Comparison of ENCODE assay signal across 23 cellular contexts in genomic region chr11:46766656-46767055, GRCh38. TPM values are rescaled to one million over a fixed set of nuclear protein-coding genes. Genes with fewer than 3 reads are reported as not detected.
DNase-seq lines count a peak whose midpoint lies in the region; ATAC-seq, FAIRE-seq and TF ChIP-seq lines count a peak whose summit lies in the region.
"Had no signal": no experiment of that assay in that cellular context is flagged by ENCODE, and none has a peak within 500 bp of the region (broad histone marks: within the 10 kb centered on the region; RNA-seq: fewer than 3 reads in every experiment).

No MANE protein-coding gene starts in this region.

- H3K4me3 ChIP-seq in HepG2 (replicated peaks in 1 of 3; ENCODE audit: insufficient read depth in 1 of 3, low read depth in 2 of 3, low read length in 3 of 3) (no peak overlapping the region), right lobe of liver (no peak overlapping the region), HUES48 (ENCODE audit: low read depth, low read length) (no peak overlapping the region), SK-N-MC (no peak overlapping the region), colonic mucosa (no peak overlapping the region)
- H3K4me3 ChIP-seq: GM12878, GM23248, HAP-1 had no signal

- intact Hi-C loops in HepG2 (cut with micrococcal nuclease; ENCODE audit: unreplicated experiment) (no loop called here), right lobe of liver (cut with DNase I) (no loop called here), colonic mucosa (cut with DNase I) (no loop called here)

- no peak for DNase-seq in HepG2 (ENCODE audit: low spot score)
- no peak for DNase-seq in right lobe of liver
- DNase-seq in SK-N-MC (ENCODE audit: low read depth, low spot score): no peak
- DNase-seq in colonic mucosa: no peak
- no peak for DNase-seq in GM10248 (ENCODE audit: extremely low spot score)
- no peak for DNase-seq in UCSD-AML1 (lab: John Stamatoyannopoulos, UW; ENCODE audit: unreplicated experiment)
- DNase-seq: C1 segment of cervical spinal cord; Calu3; CD4-positive, alpha-beta memory T cell; COR-L47; DMS53; DMS79 treated with DMSO at 0.1 percent for 48 hours; GM23248 had no signal

- no peaks in the 10 kb centered on the region for H3K4me1 ChIP-seq in HepG2 (ENCODE audit: insufficient read depth, low read length)
- no peaks in the 10 kb centered on the region for H3K4me1 ChIP-seq in right lobe of liver
- peaks cover 20% of the 10 kb centered on the region for H3K4me1 ChIP-seq in HUES48 (ENCODE audit: control insufficient read depth, insufficient read depth, low read length)
- no peaks in the 10 kb centered on the region for H3K4me1 ChIP-seq in colonic mucosa

- no peaks in the 10 kb centered on the region for H3K9me3 ChIP-seq in HepG2 (ENCODE audit: low read length)
- H3K9me3 ChIP-seq in right lobe of liver: no peaks in the 10 kb centered on the region
- H3K9me3 ChIP-seq in HUES48 (ENCODE audit: control insufficient read depth, insufficient read depth, low read length): no peaks in the 10 kb centered on the region
- no peaks in the 10 kb centered on the region for H3K9me3 ChIP-seq in SK-N-MC (ENCODE audit: low read depth, low read length)
- H3K9me3 ChIP-seq in colonic mucosa: no peaks in the 10 kb centered on the region
- H3K9me3 ChIP-seq: HAP-1 had no signal

- WGBS in HepG2 (ENCODE audit: low lambda C conversion rate): 90% methylated on average over 2 of the region's 2 CpGs
- WGBS in right lobe of liver (ENCODE audit: insufficient coverage, low coverage, low lambda C conversion rate, missing lambda C conversion rate): 90% methylated on average over 2 of the region's 2 CpGs

- FAIRE-seq in HepG2 (lab: Jason Lieb, UNC) (no peak), islet of Langerhans (lab: Jason Lieb, UNC) (peak; percentile 61)
- FAIRE-seq: A204.1, GM12878, GM19239, H54 had no signal

- H3K36me3 ChIP-seq in HepG2 (replicated peaks in 1 of 2; ENCODE audit: control insufficient read depth in 1 of 2, insufficient read depth in 2 of 2, low read length in 2 of 2) (peaks cover 29 to 81% of the 10 kb centered on the region in 2 experiments), right lobe of liver (peaks cover 0 to 64% (median 25%) of the 10 kb centered on the region in 4 donors), HUES48 (ENCODE audit: control insufficient read depth, insufficient read depth, low read length) (peaks cover 90% of the 10 kb centered on the region), SK-N-MC (ENCODE audit: insufficient read depth, low read length) (peaks cover 90% of the 10 kb centered on the region), colonic mucosa (peaks cover 17% of the 10 kb centered on the region)

- CTCF ChIA-PET in HepG2 (lab: Yijun Ruan, JAX; ENCODE audit: low intra/inter-chr PET ratio, low total read pairs) (no interaction called here), GM10248 (lab: Yijun Ruan, JAX) (no interaction called here)

- BruUV-seq in HepG2 (replicated peaks; lab: Mats Ljungman, UMichigan): no TSS peak

- no peak overlapping the region for H2AFZ ChIP-seq in HepG2 (ENCODE audit: low read length)
- H2AFZ ChIP-seq: GM23248 had no signal

- in situ Hi-C loops in HepG2 (cut with HindIII; ENCODE audit: extremely low pct_ligation_motif_present, low pct_unique_long_range_greater_than_20kb): no loop called here

- H3K9ac ChIP-seq in HepG2 (ENCODE audit: insufficient read depth, low read depth, low read length) (no peak overlapping the region), HUES48 (ENCODE audit: low read depth, low read length) (no peak overlapping the region), SK-N-MC (ENCODE audit: insufficient read length) (no peak overlapping the region), colonic mucosa (ENCODE audit: low read depth in 2 of 2, low read length in 2 of 2) (no peak overlapping the region)
- H3K9ac ChIP-seq: GM23248 had no signal

- H3K4me2 ChIP-seq in HepG2 (ENCODE audit: low read depth, low read length): no peak overlapping the region

- TF ChIP-seq RAD21 in HepG2 (CRISPR knock-in tag; IDR thresholded peaks at IDR 0.05): no peak

- H3K27me3 ChIP-seq in HepG2 (ENCODE audit: control insufficient read depth in 1 of 2, insufficient read depth in 2 of 2, low read length in 2 of 2) (no peaks in the 10 kb centered on the region), right lobe of liver (no peaks in the 10 kb centered on the region), HUES48 (ENCODE audit: control insufficient read depth, insufficient read depth, low read length) (no peaks in the 10 kb centered on the region), colonic mucosa (no peaks in the 10 kb centered on the region)

- H4K20me1 ChIP-seq in HepG2 (ENCODE audit: insufficient read depth, low read length): no peaks in the 10 kb centered on the region

- TF ChIP-seq POLR2A in HepG2 (IDR thresholded peaks at IDR 0.05; ENCODE audit: insufficient read depth in 1 of 2, low read depth in 2 of 2, low read length in 2 of 2) (no peak), right lobe of liver (IDR thresholded peaks at IDR 0.05) (no peak)

- POLR2A ChIA-PET in HepG2 (lab: Yijun Ruan, JAX): no interaction called here
- POLR2A ChIA-PET in GM10248 (lab: Yijun Ruan, JAX): no interaction called here

- no peaks in the 10 kb centered on the region for H3K79me2 ChIP-seq in HepG2 (ENCODE audit: insufficient read depth, low read length)

- no peak for TF ChIP-seq EP300 in HepG2 (IDR thresholded peaks at IDR 0.05; ENCODE audit: low read depth in 2 of 2, low read length in 2 of 2)
- TF ChIP-seq EP300 in HepG2 (CRISPR knock-in tag; IDR thresholded peaks at IDR 0.05; ENCODE audit: borderline replicate concordance): no peak

- ATAC-seq in HepG2: no peak
- ATAC-seq in right lobe of liver: no peak
- ATAC-seq: GM12878 had no signal

- H3K27ac ChIP-seq in HepG2 (ENCODE audit: extremely low read length, insufficient read depth, low read length) (no peak overlapping the region), right lobe of liver (no peak overlapping the region), HUES48 (ENCODE audit: low read depth, low read length) (peak overlapping the region; percentile 40), SK-N-MC (peak overlapping the region; percentile 49; the same call in 1 of the 2 replicates), colonic mucosa (no peak overlapping the region)
- H3K27ac ChIP-seq: 22Rv1, GM23248 had no signal

- TF ChIP-seq CTCF in HepG2 (CRISPR knock-in tag; IDR thresholded peaks at IDR 0.05) (no peak), right lobe of liver (IDR thresholded peaks at IDR 0.05) (no peak), colonic mucosa (IDR thresholded peaks at IDR 0.05) (no peak), GM10248 (IDR thresholded peaks at IDR 0.05; ENCODE audit: control extremely low read depth, extremely low read depth, low read depth, missing control alignments) (no peak)

TF ChIP-seq in HepG2, 621 proteins besides CTCF, POLR2A, EP300 and RAD21 (continues in another document):
- TF ChIP-seq ATF6 (CRISPR knock-in tag; conservative IDR thresholded peaks at IDR 0.05) (no peak), SMAD9 (CRISPR knock-in tag; IDR thresholded peaks at IDR 0.05) (no peak), ZNF468 (CRISPR knock-in tag; IDR thresholded peaks at IDR 0.05) (no peak)

RNA-seq across cellular contexts. Expression of gene F2, which starts 47.6 kb away (rescaled TPM):
- total RNA-seq in HepG2 (2016; rRNA removed; fragmentation: Illumina TruSeq; extraction: Trizol): 110 and 330 TPM in 2 replicates
- total RNA-seq in HepG2 (2016; cell fraction: cytosol; rRNA removed; fragmentation: Illumina TruSeq; extraction: Trizol; ENCODE audit: low read depth): 32.5 and 33.6 TPM in 2 replicates
- 93.3 and 344 TPM in 2 replicates for total RNA-seq in HepG2 (2016; cell fraction: insoluble cytoplasmic fraction; rRNA removed; fragmentation: Illumina TruSeq; extraction: Trizol)
- total RNA-seq in HepG2 (2016; cell fraction: membrane; rRNA removed; fragmentation: Illumina TruSeq; extraction: Trizol): 41.4 and 43.0 TPM in 2 replicates
- total RNA-seq in HepG2 (2016; cell fraction: nucleus; rRNA removed; fragmentation: Illumina TruSeq; extraction: Trizol): 288 and 346 TPM in 2 replicates
- polyA plus RNA-seq in HepG2 (2011; rRNA removed): 801 and 1,074 TPM in 2 replicates
- polyA plus RNA-seq in HepG2 (2011; cell fraction: cytosol; rRNA removed): 955 and 1,075 TPM in 2 replicates
- 1,042 and 1,045 TPM in 2 replicates for polyA plus RNA-seq in HepG2 (2011; cell fraction: nucleus; rRNA removed)
- 447 and 558 TPM in 2 replicates for polyA plus RNA-seq in HepG2 (2012)
- polyA plus RNA-seq in HepG2 (2016; cell fraction: cytosol; fragmentation: Illumina TruSeq; extraction: Trizol; ENCODE audit: low read depth): 25.3 and 27.2 TPM in 2 replicates
- polyA plus RNA-seq in HepG2 (2016; cell fraction: insoluble cytoplasmic fraction; fragmentation: Illumina TruSeq; extraction: Trizol; ENCODE audit: low read depth): 93.3 and 115 TPM in 2 replicates
- polyA plus RNA-seq in HepG2 (2016; cell fraction: membrane; fragmentation: Illumina TruSeq; extraction: Trizol; ENCODE audit: low read depth): 30.7 and 34.2 TPM in 2 replicates
- 450 and 474 TPM in 2 replicates for polyA plus RNA-seq in HepG2 (2016; cell fraction: nucleus; fragmentation: Illumina TruSeq; extraction: Trizol; ENCODE audit: insufficient read depth, low read depth)
- polyA minus RNA-seq in HepG2 (2011; rRNA and poly(A)+ RNA removed; ENCODE audit: low replicate concordance): 0.51 and 1,039 TPM in 2 replicates
- 289 and 363 TPM in 2 replicates for polyA minus RNA-seq in HepG2 (2011; cell fraction: cytosol; rRNA and poly(A)+ RNA removed)
- 449 and 482 TPM in 2 replicates for polyA minus RNA-seq in HepG2 (2011; cell fraction: nucleus; rRNA and poly(A)+ RNA removed)
- 1,000 to 10,000 TPM in 3 of 6 experiments, 100 to 1,000 TPM in 3; 825 to 1,339 (median 1,089) TPM for total RNA-seq in right lobe of liver
- total RNA-seq in colonic mucosa: 1 to 10 TPM in 1 of 2 donors, not detected in 1; 1.2 TPM
- total RNA-seq: Calu3; CD4-positive, alpha-beta memory T cell; Daoy; G401; GM23248 had no signal
- polyA plus RNA-seq: CD4-positive, alpha-beta memory T cell; GM12878; GM23248 had no signal

Comparison
In these comparisons a context has a peak if more than half of its experiments do, and no peak if none do; other contexts are left out.
1. H3K27ac ChIP-seq: peak in HUES48 (single experiment) and SK-N-MC (single experiment); none in HepG2 (single experiment), right lobe of liver (0 of 3) and colonic mucosa (single experiment).
2. RNA of gene F2, which starts 47.6 kb away (total RNA-seq): 825 to 1,339 TPM in right lobe of liver and 32.5 to 346 TPM in HepG2; 1.2 TPM in colonic mucosa; every median in the first group is over 10 times any median in the second.